ENCODE assay signal across 6 cellular contexts in genomic region chr10:56522166-56522565, GRCh38.
"Had no signal": no experiment of that assay in that cellular context is flagged by ENCODE, and none has a peak within 500 bp of the region (broad histone marks: within the 10 kb centered on the region; RNA-seq: fewer than 3 reads in every experiment).

No MANE protein-coding gene starts in this region.

- DNase-seq: GM23248, GOT3, H7, HFFc6 had no signal

- ATAC-seq: HCT116, HepG2 had no signal

- FAIRE-seq: HepG2 had no signal
